In genomic region chr2:182220318-182220717, GRCh38 we compare ENCODE assay signal across 15 cellular contexts.
DNase-seq lines count a peak whose midpoint lies in the region; ATAC-seq and TF ChIP-seq lines count a peak whose summit lies in the region.
"Had no signal": no experiment of that assay in that cellular context is flagged by ENCODE, and none has a peak within 500 bp of the region (broad histone marks: within the 10 kb centered on the region; RNA-seq: fewer than 3 reads in every experiment).

No MANE protein-coding gene starts in this region.

- no peak for ATAC-seq in Right ventricle myocardium superior (ENCODE audit: poor library complexity)
- ATAC-seq: GM12878 had no signal

- intact Hi-C loops in Right ventricle myocardium superior (cut with DNase I), result no loop called here

- POLR2A ChIA-PET in GM10248 (lab: Yijun Ruan, JAX), result no interaction called here

- CTCF ChIA-PET in GM10248 (lab: Yijun Ruan, JAX), result no interaction called here

- TF ChIP-seq CTCF in GM10248 (IDR thresholded peaks at IDR 0.05; ENCODE audit: control extremely low read depth, extremely low read depth, low read depth, missing control alignments), result no peak

- DNase-seq in NCI-H2227 (lab: John Stamatoyannopoulos, UW; ENCODE audit: unreplicated experiment) (peak; percentile 23), NCI-H2227 treated with DMSO at 0.1 percent for 48 hours (lab: John Stamatoyannopoulos, UW) (no peak), NCI-H2029 treated with DMSO at 0.1 percent for 48 hours (lab: John Stamatoyannopoulos, UW) (no peak), Right ventricle myocardium superior (no peak), GM10248 (ENCODE audit: extremely low spot score) (no peak)
- no peak for DNase-seq in activated CD4-positive, alpha-beta T cell treated with anti-CD3 and anti-CD28 coated beads for 48 hours
- DNase-seq: AML-193; CD4-positive, CD25-positive, alpha-beta regulatory T cell; DMS53; H7 had no signal

- H3K27ac ChIP-seq in cingulate gyrus (ENCODE audit: low read depth, low read length) (peak overlapping the region; percentile 34), layer of hippocampus (ENCODE audit: low read depth, low read length) (peak overlapping the region; percentile 46)
- H3K27ac ChIP-seq: 22Rv1; BLaER1 treated with 17β-estradiol and CSF1 and Interleukin-3, amounts not matched to agents 10 nM and 100 nM had no signal

- H3K27me3 ChIP-seq in layer of hippocampus (ENCODE audit: control insufficient read depth, insufficient read depth, low read length), result no peaks in the 10 kb centered on the region
- H3K27me3 ChIP-seq: BLaER1 treated with 17β-estradiol and CSF1 and Interleukin-3, amounts not matched to agents 10 nM and 100 nM had no signal
